Comparison of ENCODE assay signal across 8 cellular contexts in the genomic region with DNA sequence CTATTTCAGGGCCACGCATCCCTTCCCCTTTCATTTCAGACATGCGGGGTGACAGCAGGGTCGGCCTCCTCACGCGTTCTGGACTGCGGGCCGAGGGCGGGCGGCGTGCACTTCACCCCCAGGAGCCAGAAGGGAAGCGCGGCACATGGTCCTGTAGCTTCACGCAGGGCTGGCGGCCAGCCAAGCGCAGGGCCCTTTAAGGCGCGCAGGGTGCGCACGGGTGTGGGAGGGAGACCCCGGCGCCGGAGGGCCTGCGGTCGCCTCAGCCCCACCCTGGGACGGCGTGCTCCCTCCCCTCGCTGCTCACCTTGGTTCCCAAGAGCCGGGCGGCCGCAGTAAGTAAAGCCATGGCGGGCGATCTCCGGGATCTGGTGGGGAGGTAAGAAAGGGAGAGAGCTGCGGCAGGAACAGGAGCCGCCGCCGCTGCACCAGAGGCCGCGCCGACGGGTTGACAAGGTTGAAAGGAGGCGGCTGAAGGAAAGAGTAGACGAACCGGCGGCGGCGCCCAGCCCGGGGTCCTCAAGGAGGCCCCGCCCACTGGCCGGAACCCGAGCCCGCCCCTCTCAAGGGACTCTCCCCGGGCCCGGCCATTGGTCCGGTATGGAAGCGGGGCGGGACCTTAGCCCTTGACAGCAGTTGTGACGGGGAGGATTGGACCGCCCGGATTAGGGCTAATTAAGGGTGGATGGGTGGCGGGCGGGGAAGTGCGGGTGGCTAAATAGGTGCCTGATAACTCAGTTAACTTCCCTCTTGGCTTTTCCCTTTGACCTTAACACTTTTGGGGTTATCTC. TPM values are rescaled to one million over a fixed set of nuclear protein-coding genes. Genes with fewer than 3 reads are reported as not detected.
DNase-seq lines count a peak whose midpoint lies in the region; ATAC-seq and TF ChIP-seq lines count a peak whose summit lies in the region.

A gene (minus strand): TSS at position 478 of the 791 bp plus-strand sequence. CDS start 129 bp downstream, at position 349.

- TF ChIP-seq CTCF in BE2C (IDR thresholded peaks at IDR 0.05; ENCODE audit: low read depth, low read length): no peak
- no peak for TF ChIP-seq CTCF in colonic mucosa (IDR thresholded peaks at IDR 0.05)

- H3K9me3 ChIP-seq in BE2C (no peaks in the 10 kb centered on the region), colonic mucosa (no peaks in the 10 kb centered on the region)

- peak within 1 kb of the TSS; percentile 80 to 99 for H3K9ac ChIP-seq in colonic mucosa (ENCODE audit: low read depth in 2 of 2, low read length in 2 of 2)

- H3K4me3 ChIP-seq in BE2C (ENCODE audit: low read depth, low read length) (peak within 1 kb of the TSS; percentile 93), colonic mucosa (peak within 1 kb of the TSS; percentile 93)

- H3K27ac ChIP-seq in colonic mucosa: peak within 1 kb of the TSS; percentile 98
- H3K27ac ChIP-seq in layer of hippocampus (ENCODE audit: low read depth, low read length): peak within 1 kb of the TSS; percentile 94

- H3K27me3 ChIP-seq in BE2C (no peaks in the 10 kb centered on the region), colonic mucosa (no peaks in the 10 kb centered on the region), layer of hippocampus (ENCODE audit: control insufficient read depth, insufficient read depth, low read length) (no peaks in the 10 kb centered on the region)

- DNase-seq in BE2C (peak; percentile 99), GM19240 (ENCODE audit: insufficient read length, low spot score) (peak; percentile 90), NCI-H526 (lab: John Stamatoyannopoulos, UW) (peak; percentile 96 to 99), colonic mucosa (peak; percentile 99)
- DNase-seq in activated CD4-positive, alpha-beta T cell treated with anti-CD3 and anti-CD28 coated beads for 48 hours: peak; percentile 99
- DNase-seq in stimulated activated CD4-positive, alpha-beta T cell treated with anti-CD3 and anti-CD28 coated beads, Interleukin-1b, Interleukin-23, amount 100 ng/mL, for 4 hours (ENCODE audit: low read depth in 2 of 2): peak; percentile 96 to 98

- peaks cover 36% of the 10 kb centered on the region for H3K36me3 ChIP-seq in BE2C
- H3K36me3 ChIP-seq in colonic mucosa: no peaks in the 10 kb centered on the region

- intact Hi-C loops in colonic mucosa (cut with DNase I): loop anchor here (10.0 kb wide), 1 partner anchor 95 kb away; no protein-coding TSS in a partner anchor

- peak; percentile 93 for ATAC-seq in HG03460 (IDR thresholded peaks at IDR 0.05; ENCODE audit: unreplicated experiment)

- H3K4me1 ChIP-seq in BE2C (peaks cover 10% of the 10 kb centered on the region), colonic mucosa (peaks cover 29% of the 10 kb centered on the region)

RNA-seq across cellular contexts. Expression of the gene that starts here (rescaled TPM):
- polyA plus RNA-seq in BE2C (2012; ENCODE audit: insufficient read depth, insufficient read length, low read depth): 362 TPM
- total RNA-seq in colonic mucosa: 100 to 1,000 TPM; 367 to 437 TPM

Comparison
In these comparisons a context has a peak if more than half of its experiments do, and no peak if none do; other contexts are left out.
1. Peak in every context shown above with its lines: DNase-seq, ATAC-seq, H3K4me3 ChIP-seq and H3K27ac ChIP-seq.